ENCODE assay signal across 1 cellular context in the genomic region with DNA sequence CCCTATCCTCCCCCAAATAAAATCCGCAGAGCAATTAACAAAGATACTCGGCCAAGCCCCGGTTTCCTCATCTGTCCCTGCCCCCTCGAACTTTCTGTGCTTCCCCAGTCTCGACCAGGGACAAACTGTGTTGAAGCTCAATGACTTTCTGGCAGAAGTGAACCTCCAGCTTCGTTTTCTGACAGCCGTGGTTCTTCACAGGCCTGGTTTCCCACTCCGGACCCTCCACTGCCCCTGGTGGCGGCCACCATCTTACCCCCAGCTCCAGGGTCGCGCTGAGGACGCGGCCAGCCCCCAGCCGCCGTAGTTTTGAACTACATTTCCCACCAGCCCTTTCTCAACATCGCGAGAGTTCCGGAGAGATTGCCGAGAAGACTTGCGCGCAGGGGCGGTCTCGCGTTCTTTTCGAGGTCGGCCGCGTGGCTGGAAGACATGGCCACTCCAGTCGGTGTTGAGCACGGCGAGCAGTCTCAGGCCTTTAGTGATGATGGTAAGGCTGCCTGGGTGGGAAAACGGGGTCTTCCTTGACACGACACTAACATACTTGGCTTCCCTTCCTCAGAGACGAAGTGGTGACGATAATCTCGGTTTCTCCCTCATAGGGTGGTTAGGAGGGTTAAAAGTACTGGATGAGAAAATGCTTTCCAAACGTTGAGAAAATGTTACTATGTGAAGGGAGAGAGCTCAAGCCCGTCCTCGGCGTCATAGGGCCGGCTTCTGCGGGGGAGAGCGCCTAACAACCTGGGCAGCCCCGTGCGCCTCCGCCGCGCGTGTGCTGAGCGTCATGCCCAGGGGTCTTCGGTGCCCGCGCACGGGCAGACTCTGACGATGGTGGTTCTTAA.
TF ChIP-seq lines count a peak whose summit lies in the region.

No MANE protein-coding gene starts in this region.

TF ChIP-seq in HepG2, 621 proteins besides CTCF, POLR2A, EP300 and RAD21 (continued from another document and continues in another):
- TF ChIP-seq, protein P1, sequence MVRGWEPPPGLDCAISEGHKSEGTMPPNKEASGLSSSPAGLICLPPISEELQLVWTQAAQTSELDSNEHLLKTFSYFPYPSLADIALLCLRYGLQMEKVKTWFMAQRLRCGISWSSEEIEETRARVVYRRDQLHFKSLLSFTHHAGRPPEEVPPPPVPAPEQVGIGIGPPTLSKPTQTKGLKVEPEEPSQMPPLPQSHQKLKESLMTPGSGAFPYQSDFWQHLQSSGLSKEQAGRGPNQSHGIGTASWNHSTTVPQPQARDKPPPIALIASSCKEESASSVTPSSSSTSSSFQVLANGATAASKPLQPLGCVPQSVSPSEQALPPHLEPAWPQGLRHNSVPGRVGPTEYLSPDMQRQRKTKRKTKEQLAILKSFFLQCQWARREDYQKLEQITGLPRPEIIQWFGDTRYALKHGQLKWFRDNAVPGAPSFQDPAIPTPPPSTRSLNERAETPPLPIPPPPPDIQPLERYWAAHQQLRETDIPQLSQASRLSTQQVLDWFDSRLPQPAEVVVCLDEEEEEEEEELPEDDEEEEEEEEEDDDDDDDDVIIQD (CRISPR knock-in tag; IDR thresholded peaks at IDR 0.05; ENCODE audit: low read depth) = 0 out of 2 replicates have a peak, but pooled peaks have one; percentile 68
- TF ChIP-seq SALL2 (CRISPR knock-in tag; IDR thresholded peaks at IDR 0.05) (0 out of 2 replicates have a peak, but pooled peaks have one; percentile 30), ZNF780A (CRISPR knock-in tag; IDR thresholded peaks at IDR 0.05) (peak; percentile 95; the same call in 1 of the 2 replicates), BRCA1 (CRISPR knock-in tag; IDR thresholded peaks at IDR 0.05) (no peak), SMARCE1 (IDR thresholded peaks at IDR 0.05; ENCODE audit: borderline replicate concordance) (no peak), ZNF547 (CRISPR knock-in tag; IDR thresholded peaks at IDR 0.05) (peak; percentile 93), GABPA (IDR thresholded peaks at IDR 0.05; ENCODE audit: low read depth, low read length) (no peak), GABPA (CRISPR knock-in tag; IDR thresholded peaks at IDR 0.05; ENCODE audit: low read depth) (peak; percentile 77), PCBP1 (IDR thresholded peaks at IDR 0.05; ENCODE audit: borderline replicate concordance, low read depth, low read length) (peak; percentile 93), ZNF652 (CRISPR knock-in tag; IDR thresholded peaks at IDR 0.05; ENCODE audit: borderline replicate concordance, low read depth) (0 out of 2 replicates have a peak, but pooled peaks have one; percentile 36), MEIS2 (CRISPR knock-in tag; IDR thresholded peaks at IDR 0.05) (peak; percentile 15; the same call in 1 of the 2 replicates), U2AF2 (IDR thresholded peaks at IDR 0.05; ENCODE audit: low read depth, low read length) (no peak), ZNF816 (CRISPR knock-in tag; IDR thresholded peaks at IDR 0.05; ENCODE audit: borderline replicate concordance) (no peak), HOXA9 (CRISPR knock-in tag; IDR thresholded peaks at IDR 0.05; ENCODE audit: borderline replicate concordance) (peak; percentile 89), MED8 (CRISPR knock-in tag; IDR thresholded peaks at IDR 0.05; ENCODE audit: insufficient replicate concordance) (peak; percentile 60), SIX4 (CRISPR knock-in tag; IDR thresholded peaks at IDR 0.05) (peak; percentile 45; the same call in 1 of the 2 replicates), KLF11 (CRISPR knock-in tag; IDR thresholded peaks at IDR 0.05) (peak; percentile 98), ATAD3A (CRISPR knock-in tag; IDR thresholded peaks at IDR 0.05) (no peak), ZNF563 (CRISPR knock-in tag; IDR thresholded peaks at IDR 0.05) (peak; percentile 65; the same call in 1 of the 2 replicates), ZNF510 (CRISPR knock-in tag; IDR thresholded peaks at IDR 0.05; ENCODE audit: low read depth) (peak; percentile 89), ZFY (CRISPR knock-in tag; IDR thresholded peaks at IDR 0.05) (peak; percentile 93), MIER2 (CRISPR knock-in tag; IDR thresholded peaks at IDR 0.05) (peak; percentile 73), TEAD2 (CRISPR knock-in tag; IDR thresholded peaks at IDR 0.05) (peak; percentile 75; the same call in 1 of the 2 replicates), TCF7 (IDR thresholded peaks at IDR 0.05; ENCODE audit: low read depth) (no peak; the same call in 1 of the 2 replicates), GZF1 (CRISPR knock-in tag; IDR thresholded peaks at IDR 0.05) (0 out of 2 replicates have a peak, but pooled peaks have one; percentile 16), TBP (CRISPR knock-in tag; IDR thresholded peaks at IDR 0.05) (no peak), PAF1 (CRISPR knock-in tag; IDR thresholded peaks at IDR 0.05) (no peak; the same call in 1 of the 2 replicates), ZNF850 (CRISPR knock-in tag; conservative IDR thresholded peaks at IDR 0.05) (no peak), MATR3 (CRISPR knock-in tag; IDR thresholded peaks at IDR 0.05) (no peak), ZNF747 (CRISPR knock-in tag; IDR thresholded peaks at IDR 0.05; ENCODE audit: borderline replicate concordance) (peak; percentile 75; the same call in 1 of the 2 replicates), ZFP62 (CRISPR knock-in tag; IDR thresholded peaks at IDR 0.05) (no peak), SMAD3 (CRISPR knock-in tag; IDR thresholded peaks at IDR 0.05) (peak; percentile 96), ZNF564 (CRISPR knock-in tag; IDR thresholded peaks at IDR 0.05) (peak; percentile 79; the same call in 1 of the 2 replicates), ZNF207 (IDR thresholded peaks at IDR 0.05; ENCODE audit: borderline replicate concordance) (no peak), ZC3H4 (CRISPR knock-in tag; IDR thresholded peaks at IDR 0.05; ENCODE audit: borderline replicate concordance) (peak; percentile 16; the same call in 1 of the 2 replicates), RXRB (CRISPR knock-in tag; IDR thresholded peaks at IDR 0.05; ENCODE audit: borderline replicate concordance) (peak; percentile 97)
- TF ChIP-seq, protein P2, sequence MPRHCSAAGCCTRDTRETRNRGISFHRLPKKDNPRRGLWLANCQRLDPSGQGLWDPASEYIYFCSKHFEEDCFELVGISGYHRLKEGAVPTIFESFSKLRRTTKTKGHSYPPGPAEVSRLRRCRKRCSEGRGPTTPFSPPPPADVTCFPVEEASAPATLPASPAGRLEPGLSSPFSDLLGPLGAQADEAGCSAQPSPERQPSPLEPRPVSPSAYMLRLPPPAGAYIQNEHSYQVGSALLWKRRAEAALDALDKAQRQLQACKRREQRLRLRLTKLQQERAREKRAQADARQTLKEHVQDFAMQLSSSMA (CRISPR knock-in tag; IDR thresholded peaks at IDR 0.05) = no peak
- TF ChIP-seq, protein P3, sequence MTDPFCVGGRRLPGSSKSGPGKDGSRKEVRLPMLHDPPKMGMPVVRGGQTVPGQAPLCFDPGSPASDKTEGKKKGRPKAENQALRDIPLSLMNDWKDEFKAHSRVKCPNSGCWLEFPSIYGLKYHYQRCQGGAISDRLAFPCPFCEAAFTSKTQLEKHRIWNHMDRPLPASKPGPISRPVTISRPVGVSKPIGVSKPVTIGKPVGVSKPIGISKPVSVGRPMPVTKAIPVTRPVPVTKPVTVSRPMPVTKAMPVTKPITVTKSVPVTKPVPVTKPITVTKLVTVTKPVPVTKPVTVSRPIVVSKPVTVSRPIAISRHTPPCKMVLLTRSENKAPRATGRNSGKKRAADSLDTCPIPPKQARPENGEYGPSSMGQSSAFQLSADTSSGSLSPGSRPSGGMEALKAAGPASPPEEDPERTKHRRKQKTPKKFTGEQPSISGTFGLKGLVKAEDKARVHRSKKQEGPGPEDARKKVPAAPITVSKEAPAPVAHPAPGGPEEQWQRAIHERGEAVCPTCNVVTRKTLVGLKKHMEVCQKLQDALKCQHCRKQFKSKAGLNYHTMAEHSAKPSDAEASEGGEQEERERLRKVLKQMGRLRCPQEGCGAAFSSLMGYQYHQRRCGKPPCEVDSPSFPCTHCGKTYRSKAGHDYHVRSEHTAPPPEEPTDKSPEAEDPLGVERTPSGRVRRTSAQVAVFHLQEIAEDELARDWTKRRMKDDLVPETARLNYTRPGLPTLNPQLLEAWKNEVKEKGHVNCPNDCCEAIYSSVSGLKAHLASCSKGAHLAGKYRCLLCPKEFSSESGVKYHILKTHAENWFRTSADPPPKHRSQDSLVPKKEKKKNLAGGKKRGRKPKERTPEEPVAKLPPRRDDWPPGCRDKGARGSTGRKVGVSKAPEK (CRISPR knock-in tag; IDR thresholded peaks at IDR 0.05; ENCODE audit: borderline replicate concordance) = no peak
- TF ChIP-seq, protein P4, sequence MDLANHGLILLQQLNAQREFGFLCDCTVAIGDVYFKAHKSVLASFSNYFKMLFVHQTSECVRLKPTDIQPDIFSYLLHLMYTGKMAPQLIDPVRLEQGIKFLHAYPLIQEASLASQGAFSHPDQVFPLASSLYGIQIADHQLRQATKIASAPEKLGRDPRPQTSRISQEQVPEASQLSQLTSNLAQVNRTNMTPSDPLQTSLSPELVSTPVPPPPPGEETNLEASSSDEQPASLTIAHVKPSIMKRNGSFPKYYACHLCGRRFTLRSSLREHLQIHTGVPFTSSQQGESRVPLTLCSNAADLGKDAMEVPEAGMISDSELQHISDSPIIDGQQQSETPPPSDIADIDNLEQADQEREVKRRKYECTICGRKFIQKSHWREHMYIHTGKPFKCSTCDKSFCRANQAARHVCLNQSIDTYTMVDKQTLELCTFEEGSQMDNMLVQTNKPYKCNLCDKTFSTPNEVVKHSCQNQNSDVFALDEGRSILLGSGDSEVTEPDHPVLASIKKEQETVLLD (CRISPR knock-in tag; IDR thresholded peaks at IDR 0.05; ENCODE audit: low read depth) = peak; percentile 80
- TF ChIP-seq, protein P5, sequence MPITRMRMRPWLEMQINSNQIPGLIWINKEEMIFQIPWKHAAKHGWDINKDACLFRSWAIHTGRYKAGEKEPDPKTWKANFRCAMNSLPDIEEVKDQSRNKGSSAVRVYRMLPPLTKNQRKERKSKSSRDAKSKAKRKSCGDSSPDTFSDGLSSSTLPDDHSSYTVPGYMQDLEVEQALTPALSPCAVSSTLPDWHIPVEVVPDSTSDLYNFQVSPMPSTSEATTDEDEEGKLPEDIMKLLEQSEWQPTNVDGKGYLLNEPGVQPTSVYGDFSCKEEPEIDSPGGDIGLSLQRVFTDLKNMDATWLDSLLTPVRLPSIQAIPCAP (CRISPR knock-in tag; IDR thresholded peaks at IDR 0.05; ENCODE audit: low read depth) = no peak
- TF ChIP-seq, protein P6, sequence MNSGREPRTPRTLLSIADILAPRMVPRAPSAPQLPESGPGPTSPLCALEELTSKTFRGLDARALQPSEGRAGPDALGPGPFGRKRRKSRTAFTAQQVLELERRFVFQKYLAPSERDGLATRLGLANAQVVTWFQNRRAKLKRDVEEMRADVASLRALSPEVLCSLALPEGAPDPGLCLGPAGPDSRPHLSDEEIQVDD (CRISPR knock-in tag; IDR thresholded peaks at IDR 0.05; ENCODE audit: borderline replicate concordance) = peak; percentile 90; the same call in 1 of the 2 replicates
- TF ChIP-seq, protein P7, sequence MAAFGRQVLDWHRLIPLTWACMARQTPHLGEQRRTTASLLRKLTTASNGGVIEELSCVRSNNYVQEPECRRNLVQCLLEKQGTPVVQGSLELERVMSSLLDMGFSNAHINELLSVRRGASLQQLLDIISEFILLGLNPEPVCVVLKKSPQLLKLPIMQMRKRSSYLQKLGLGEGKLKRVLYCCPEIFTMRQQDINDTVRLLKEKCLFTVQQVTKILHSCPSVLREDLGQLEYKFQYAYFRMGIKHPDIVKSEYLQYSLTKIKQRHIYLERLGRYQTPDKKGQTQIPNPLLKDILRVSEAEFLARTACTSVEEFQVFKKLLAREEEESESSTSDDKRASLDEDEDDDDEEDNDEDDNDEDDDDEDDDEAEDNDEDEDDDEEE (CRISPR knock-in tag; IDR thresholded peaks at IDR 0.05) = peak; percentile 53; the same call in 1 of the 2 replicates
- TF ChIP-seq, protein P8, sequence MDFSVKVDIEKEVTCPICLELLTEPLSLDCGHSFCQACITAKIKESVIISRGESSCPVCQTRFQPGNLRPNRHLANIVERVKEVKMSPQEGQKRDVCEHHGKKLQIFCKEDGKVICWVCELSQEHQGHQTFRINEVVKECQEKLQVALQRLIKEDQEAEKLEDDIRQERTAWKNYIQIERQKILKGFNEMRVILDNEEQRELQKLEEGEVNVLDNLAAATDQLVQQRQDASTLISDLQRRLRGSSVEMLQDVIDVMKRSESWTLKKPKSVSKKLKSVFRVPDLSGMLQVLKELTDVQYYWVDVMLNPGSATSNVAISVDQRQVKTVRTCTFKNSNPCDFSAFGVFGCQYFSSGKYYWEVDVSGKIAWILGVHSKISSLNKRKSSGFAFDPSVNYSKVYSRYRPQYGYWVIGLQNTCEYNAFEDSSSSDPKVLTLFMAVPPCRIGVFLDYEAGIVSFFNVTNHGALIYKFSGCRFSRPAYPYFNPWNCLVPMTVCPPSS (IDR thresholded peaks at IDR 0.05) = no peak
- TF ChIP-seq, protein P9, sequence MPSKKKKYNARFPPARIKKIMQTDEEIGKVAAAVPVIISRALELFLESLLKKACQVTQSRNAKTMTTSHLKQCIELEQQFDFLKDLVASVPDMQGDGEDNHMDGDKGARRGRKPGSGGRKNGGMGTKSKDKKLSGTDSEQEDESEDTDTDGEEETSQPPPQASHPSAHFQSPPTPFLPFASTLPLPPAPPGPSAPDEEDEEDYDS (CRISPR knock-in tag; IDR thresholded peaks at IDR 0.05) = peak; percentile 99
- TF ChIP-seq, protein P10, sequence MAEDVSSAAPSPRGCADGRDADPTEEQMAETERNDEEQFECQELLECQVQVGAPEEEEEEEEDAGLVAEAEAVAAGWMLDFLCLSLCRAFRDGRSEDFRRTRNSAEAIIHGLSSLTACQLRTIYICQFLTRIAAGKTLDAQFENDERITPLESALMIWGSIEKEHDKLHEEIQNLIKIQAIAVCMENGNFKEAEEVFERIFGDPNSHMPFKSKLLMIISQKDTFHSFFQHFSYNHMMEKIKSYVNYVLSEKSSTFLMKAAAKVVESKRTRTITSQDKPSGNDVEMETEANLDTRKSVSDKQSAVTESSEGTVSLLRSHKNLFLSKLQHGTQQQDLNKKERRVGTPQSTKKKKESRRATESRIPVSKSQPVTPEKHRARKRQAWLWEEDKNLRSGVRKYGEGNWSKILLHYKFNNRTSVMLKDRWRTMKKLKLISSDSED (CRISPR knock-in tag; IDR thresholded peaks at IDR 0.05) = no peak
- TF ChIP-seq, protein P11, sequence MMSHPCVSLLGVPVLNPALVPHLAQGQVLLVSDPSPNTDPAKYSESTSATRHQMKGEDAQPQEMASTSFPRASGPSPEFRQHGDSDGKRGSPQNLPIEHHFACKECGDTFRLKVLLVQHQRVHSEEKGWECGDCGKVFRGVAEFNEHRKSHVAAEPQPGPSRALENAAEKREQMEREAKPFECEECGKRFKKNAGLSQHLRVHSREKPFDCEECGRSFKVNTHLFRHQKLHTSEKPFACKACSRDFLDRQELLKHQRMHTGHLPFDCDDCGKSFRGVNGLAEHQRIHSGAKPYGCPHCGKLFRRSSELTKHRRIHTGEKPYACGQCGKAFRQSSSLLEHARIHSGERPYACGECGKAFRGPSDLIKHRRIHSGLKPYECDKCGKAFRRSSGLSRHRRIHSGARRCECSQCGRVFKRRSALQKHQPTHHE (CRISPR knock-in tag; IDR thresholded peaks at IDR 0.05; ENCODE audit: borderline replicate concordance) = peak; percentile 77; the same call in 1 of the 2 replicates
- TF ChIP-seq, protein P12, sequence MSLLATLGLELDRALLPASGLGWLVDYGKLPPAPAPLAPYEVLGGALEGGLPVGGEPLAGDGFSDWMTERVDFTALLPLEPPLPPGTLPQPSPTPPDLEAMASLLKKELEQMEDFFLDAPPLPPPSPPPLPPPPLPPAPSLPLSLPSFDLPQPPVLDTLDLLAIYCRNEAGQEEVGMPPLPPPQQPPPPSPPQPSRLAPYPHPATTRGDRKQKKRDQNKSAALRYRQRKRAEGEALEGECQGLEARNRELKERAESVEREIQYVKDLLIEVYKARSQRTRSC (CRISPR knock-in tag; IDR thresholded peaks at IDR 0.05; ENCODE audit: low read depth) = 0 out of 2 replicates have a peak, but pooled peaks have one; percentile 93
